Comparison of ENCODE assay signal across 19 cellular contexts in the genomic region with DNA sequence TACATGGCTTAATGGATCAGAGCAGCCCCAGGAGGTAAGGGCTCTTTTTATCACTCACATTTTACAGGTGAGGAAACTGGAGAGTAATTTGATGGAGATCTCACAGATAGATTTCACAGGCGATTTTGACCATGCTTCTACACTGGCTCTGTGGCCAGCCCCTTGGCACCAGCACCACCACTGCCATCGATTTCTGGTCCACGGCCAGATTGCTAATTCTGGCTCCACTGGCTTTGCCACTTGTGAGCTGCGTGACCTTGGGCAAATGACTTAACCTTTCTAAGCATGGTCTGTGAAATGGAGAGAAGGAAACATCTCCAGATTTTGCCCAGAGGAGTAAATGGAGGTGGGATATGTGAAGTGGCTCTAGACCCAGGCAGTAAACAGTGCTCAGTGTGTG. TPM values are rescaled to one million over a fixed set of nuclear protein-coding genes. Genes with fewer than 3 reads are reported as not detected.
DNase-seq lines count a peak whose midpoint lies in the region; ATAC-seq and TF ChIP-seq lines count a peak whose summit lies in the region.
"Had no signal": no experiment of that assay in that cellular context is flagged by ENCODE, and none has a peak within 500 bp of the region (broad histone marks: within the 10 kb centered on the region; RNA-seq: fewer than 3 reads in every experiment).

No MANE protein-coding gene starts in this region.

- no peaks in the 10 kb centered on the region for H3K27me3 Mint-ChIP-seq in activated T-cell treated with anti-CD3 and anti-CD28 coated beads, Interleukin-2, amount 50 U/mL, for 24 hours
- no peaks in the 10 kb centered on the region for H3K27me3 Mint-ChIP-seq in activated T-cell treated with anti-CD3 and anti-CD28 coated beads, Interleukin-2, amount 50 U/mL, for 72 hours (ENCODE audit: low read depth)
- H3K27me3 Mint-ChIP-seq in activated B cell treated with CpG ODN at 0.5 μM for 24 hours: no peaks in the 10 kb centered on the region

- H3K4me3 Mint-ChIP-seq in activated T-cell treated with anti-CD3 and anti-CD28 coated beads, Interleukin-2, amount 50 U/mL, for 24 hours: no peak overlapping the region
- no peak overlapping the region for H3K4me3 Mint-ChIP-seq in activated T-cell treated with anti-CD3 and anti-CD28 coated beads, Interleukin-2, amount 50 U/mL, for 72 hours
- H3K4me3 Mint-ChIP-seq in activated B cell treated with CpG ODN at 0.5 μM for 24 hours: no peak overlapping the region
- H3K4me3 Mint-ChIP-seq: type B pancreatic cell had no signal

- intact Hi-C loops in activated B cell treated with CpG ODN at 0.5 μM for 24 hours (cut with micrococcal nuclease) (loop anchor here (1.0 to 5.0 kb wide), 4 partner anchors 33 to 143 kb away; no protein-coding TSS in a partner anchor), posterior vena cava (cut with DNase I) (no loop called here)

- CTCF ChIA-PET in activated B cell treated with CpG ODN at 0.5 μM for 24 hours (lab: Charles Lee): interaction anchor here (5.3 kb wide), 1 partner anchor 34 kb away, joined by 26 read pairs; no protein-coding TSS in a partner anchor

- H3K36me3 Mint-ChIP-seq in activated T-cell treated with anti-CD3 and anti-CD28 coated beads, Interleukin-2, amount 50 U/mL, for 24 hours (ENCODE audit: low read depth): peaks cover 4% of the 10 kb centered on the region
- peaks cover 3 to 10% of the 10 kb centered on the region in 2 donors for H3K36me3 Mint-ChIP-seq in activated T-cell treated with anti-CD3 and anti-CD28 coated beads, Interleukin-2, amount 50 U/mL, for 72 hours (ENCODE audit: insufficient read depth in 2 of 2)
- H3K36me3 Mint-ChIP-seq in activated B cell treated with CpG ODN at 0.5 μM for 24 hours (ENCODE audit: low read depth): no peaks in the 10 kb centered on the region
- H3K36me3 Mint-ChIP-seq: type B pancreatic cell had no signal

- POLR2A ChIA-PET in activated B cell treated with CpG ODN at 0.5 μM for 24 hours (lab: Charles Lee): interaction anchor here (0.8 to 3.7 kb wide), 3 partner anchors 11 to 95 kb away, joined by 3 to 32 read pairs (median 3); partner anchors contain the start of gene KCNC4

- no peaks in the 10 kb centered on the region for H3K9me3 Mint-ChIP-seq in activated T-cell treated with anti-CD3 and anti-CD28 coated beads, Interleukin-2, amount 50 U/mL, for 24 hours
- no peaks in the 10 kb centered on the region for H3K9me3 Mint-ChIP-seq in activated T-cell treated with anti-CD3 and anti-CD28 coated beads, Interleukin-2, amount 50 U/mL, for 72 hours
- H3K9me3 Mint-ChIP-seq in activated B cell treated with CpG ODN at 0.5 μM for 24 hours: no peaks in the 10 kb centered on the region
- H3K9me3 Mint-ChIP-seq: immature natural killer cell, type B pancreatic cell had no signal

- H3K4me1 Mint-ChIP-seq in activated T-cell treated with anti-CD3 and anti-CD28 coated beads, Interleukin-2, amount 50 U/mL, for 24 hours (ENCODE audit: low read depth): peaks cover 33% of the 10 kb centered on the region
- H3K4me1 Mint-ChIP-seq in activated T-cell treated with anti-CD3 and anti-CD28 coated beads, Interleukin-2, amount 50 U/mL, for 72 hours (ENCODE audit: low read depth): peaks cover 48% of the 10 kb centered on the region
- H3K4me1 Mint-ChIP-seq in activated B cell treated with CpG ODN at 0.5 μM for 24 hours: peaks cover 37% of the 10 kb centered on the region
- H3K4me1 Mint-ChIP-seq: immature natural killer cell had no signal

- ATAC-seq in activated T-cell treated with anti-CD3 and anti-CD28 coated beads, Interleukin-2, amount 50 U/mL, for 72 hours (replicated peaks in 1 of 2): no peak
- ATAC-seq in activated B cell treated with CpG ODN at 0.5 μM for 24 hours (ENCODE audit: low read depth): no peak
- ATAC-seq: HCT116, K562 had no signal

- peak overlapping the region; percentile 38 for H3K27ac Mint-ChIP-seq in activated T-cell treated with anti-CD3 and anti-CD28 coated beads, Interleukin-2, amount 50 U/mL, for 24 hours
- H3K27ac Mint-ChIP-seq in activated T-cell treated with anti-CD3 and anti-CD28 coated beads, Interleukin-2, amount 50 U/mL, for 72 hours: no peak overlapping the region
- peak overlapping the region; percentile 21 for H3K27ac Mint-ChIP-seq in activated B cell treated with CpG ODN at 0.5 μM for 24 hours
- H3K27ac Mint-ChIP-seq: immature natural killer cell, type B pancreatic cell had no signal

- no peak for TF ChIP-seq CTCF in activated B cell treated with CpG ODN at 0.5 μM for 24 hours (IDR thresholded peaks at IDR 0.05)

- no peak for DNase-seq in activated T-cell treated with anti-CD3 and anti-CD28 coated beads, Interleukin-2, amount 50 U/mL, for 24 hours
- no peak for DNase-seq in activated T-cell treated with anti-CD3 and anti-CD28 coated beads, Interleukin-2, amount 50 U/mL, for 72 hours
- DNase-seq in NCI-H1092 (lab: John Stamatoyannopoulos, UW) (peak; percentile 34), activated B cell treated with CpG ODN at 0.5 μM for 24 hours (no peak), posterior vena cava (ENCODE audit: low spot score) (peak; percentile 53), superior temporal gyrus (ENCODE audit: extremely low spot score) (no peak), NCI-H2227 (lab: John Stamatoyannopoulos, UW; ENCODE audit: unreplicated experiment) (no peak)
- DNase-seq in stimulated activated CD4-positive, alpha-beta T cell treated with anti-CD3 and anti-CD28 coated beads, Interleukin-15, amount 100 ng/mL, for 24 hours: no peak
- DNase-seq: activated T-cell treated with anti-CD3 and anti-CD28 coated beads for 4 hours; brain microvascular endothelial cell; DND-41; immature natural killer cell; mesenchymal stem cell; NCI-H1436; NCI-H526 treated with DMSO at 0.1 percent for 48 hours; stimulated activated CD4-positive, alpha-beta T cell treated with anti-CD3 and anti-CD28 coated beads, Interleukin-1b, Interleukin-23, amount 100 ng/mL, for 48 hours had no signal

RNA-seq across cellular contexts. Expression of gene KCNC4, which starts 32.6 kb away (rescaled TPM):
- 10 to 100 TPM; 19.8 to 28.9 TPM for total RNA-seq in activated T-cell treated with anti-CD3 and anti-CD28 coated beads, Interleukin-2, amount 50 U/mL, for 72 hours
- 8.5 and 9.8 TPM in 2 replicates for total RNA-seq in activated B cell treated with CpG ODN at 0.5 μM for 24 hours
- 10 to 100 TPM in 1 of 2 donors, 1 to 10 TPM in 1; 9.3 to 15.5 TPM for total RNA-seq in posterior vena cava

Comparison
In these comparisons a context has a peak if more than half of its experiments do, and no peak if none do; other contexts are left out.
1. DNase-seq: peak in NCI-H1092 (single experiment) and posterior vena cava (single experiment); none in activated T-cell treated with anti-CD3 and anti-CD28 coated beads, Interleukin-2, amount 50 U/mL, for 24 hours (single experiment), activated T-cell treated with anti-CD3 and anti-CD28 coated beads, Interleukin-2, amount 50 U/mL, for 72 hours (0 of 2), activated B cell treated with CpG ODN at 0.5 μM for 24 hours (single experiment), superior temporal gyrus (single experiment), stimulated activated CD4-positive, alpha-beta T cell treated with anti-CD3 and anti-CD28 coated beads, Interleukin-15, amount 100 ng/mL, for 24 hours (single experiment) and NCI-H2227 (single experiment).